1 cellular context compared by ENCODE assay signal in the genomic region with DNA sequence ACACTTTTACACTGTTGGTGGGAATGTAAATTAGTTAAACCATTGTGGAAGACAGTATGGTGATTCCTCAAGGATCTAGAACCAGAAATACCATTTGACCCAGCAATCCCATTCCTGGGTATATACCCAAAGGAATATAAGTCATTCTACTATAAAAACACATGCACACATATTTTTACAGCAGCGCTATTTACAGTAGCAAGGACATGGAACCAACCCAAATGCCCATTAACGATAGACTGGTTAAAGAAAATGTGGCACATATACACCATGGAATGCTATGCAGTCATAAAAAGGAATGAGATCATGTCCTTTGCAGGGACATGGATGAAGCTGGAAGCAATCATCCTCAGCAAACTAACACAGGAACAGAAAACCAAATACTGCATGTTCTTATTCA. TPM values are rescaled to one million over a fixed set of nuclear protein-coding genes. Genes with fewer than 3 reads are reported as not detected.
"Had no signal": no experiment of that assay in that cellular context is flagged by ENCODE, and none has a peak within 500 bp of the region (broad histone marks: within the 10 kb centered on the region; RNA-seq: fewer than 3 reads in every experiment).

No MANE protein-coding gene starts in this region.

RNA-seq across cellular contexts. Expression of a gene that starts 5.9 kb away (rescaled TPM):
- total RNA-seq: upper lobe of right lung had no signal
